ENCODE assay signal across 9 cellular contexts in the genomic region with DNA sequence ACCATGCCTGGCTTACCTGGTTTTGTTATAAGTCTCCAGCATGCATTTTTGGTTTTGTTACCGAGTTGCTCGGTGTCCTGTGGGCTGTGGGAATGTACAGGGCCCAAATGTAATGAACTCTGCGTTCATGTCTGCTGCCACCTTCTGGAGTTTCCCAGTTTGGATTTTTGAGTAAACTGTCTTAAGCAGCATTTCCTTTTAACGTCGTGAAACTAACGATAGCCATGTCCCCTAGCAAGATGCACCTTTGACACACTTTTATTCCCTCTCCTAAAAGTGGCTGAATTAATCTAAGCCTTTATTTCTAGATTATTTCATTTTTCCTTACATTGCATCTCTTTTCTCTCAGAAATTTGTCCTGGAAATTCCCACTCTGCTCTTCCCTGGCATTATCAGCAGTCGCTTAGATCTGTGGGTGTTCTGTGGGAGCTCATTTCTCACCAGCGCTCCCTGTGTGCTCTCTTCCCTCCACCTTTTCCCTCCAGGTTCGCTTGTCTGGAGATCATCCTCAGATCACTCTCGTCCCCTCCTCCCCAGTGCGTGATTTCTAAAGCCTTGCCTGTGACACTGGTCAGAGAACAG. TPM values are rescaled to one million over a fixed set of nuclear protein-coding genes. Genes with fewer than 3 reads are reported as not detected.
"Had no signal": no experiment of that assay in that cellular context is flagged by ENCODE, and none has a peak within 500 bp of the region (broad histone marks: within the 10 kb centered on the region; RNA-seq: fewer than 3 reads in every experiment).

No MANE protein-coding gene starts in this region.

RNA-seq across cellular contexts. Expression of a gene that starts 2.0 kb away (rescaled TPM):
- total RNA-seq: activated CD4-positive, alpha-beta T cell treated with anti-CD3 and anti-CD28 coated beads, Interleukin-2, amount 10 ng/mL, durations not matched to agents 7 days and 5 days; dermis microvascular lymphatic vessel endothelial cell; lower lobe of right lung; mesothelial cell of epicardium; ovary; sigmoid colon; spleen; temporal lobe; upper lobe of left lung had no signal
- polyA plus RNA-seq: ovary, spleen had no signal

RNA-seq across cellular contexts. Expression of a gene that starts 11.0 kb away (rescaled TPM):
- total RNA-seq: activated CD4-positive, alpha-beta T cell treated with anti-CD3 and anti-CD28 coated beads, Interleukin-2, amount 10 ng/mL, durations not matched to agents 7 days and 5 days; dermis microvascular lymphatic vessel endothelial cell; lower lobe of right lung; mesothelial cell of epicardium; ovary; sigmoid colon; spleen; temporal lobe; upper lobe of left lung had no signal
- polyA plus RNA-seq: ovary, sigmoid colon, spleen had no signal

RNA-seq across cellular contexts. Expression of a gene that starts 12.2 kb away (rescaled TPM):
- total RNA-seq: activated CD4-positive, alpha-beta T cell treated with anti-CD3 and anti-CD28 coated beads, Interleukin-2, amount 10 ng/mL, durations not matched to agents 7 days and 5 days; dermis microvascular lymphatic vessel endothelial cell; lower lobe of right lung; mesothelial cell of epicardium; ovary; sigmoid colon; spleen; temporal lobe; upper lobe of left lung had no signal
- polyA plus RNA-seq: ovary, sigmoid colon, spleen had no signal

RNA-seq across cellular contexts. Expression of a gene that starts 25.9 kb away (rescaled TPM):
- total RNA-seq: activated CD4-positive, alpha-beta T cell treated with anti-CD3 and anti-CD28 coated beads, Interleukin-2, amount 10 ng/mL, durations not matched to agents 7 days and 5 days; dermis microvascular lymphatic vessel endothelial cell; lower lobe of right lung; mesothelial cell of epicardium; ovary; sigmoid colon; spleen; upper lobe of left lung had no signal
- polyA plus RNA-seq: ovary, sigmoid colon, spleen had no signal
